In genomic region chr18:42274488-42275137, GRCh38 we compare ENCODE assay signal across 9 cellular contexts.
A peak's percentile ranks its signal among the peaks of the same experiment; 100 is the strongest.
DNase-seq lines count a peak whose midpoint lies in the region; ATAC-seq and TF ChIP-seq lines count a peak whose summit lies in the region.
"Had no signal": no experiment of that assay in that cellular context is flagged by ENCODE, and none has a peak within 500 bp of the region (broad histone marks: within the 10 kb centered on the region; RNA-seq: fewer than 3 reads in every experiment).

No MANE protein-coding gene starts in this region.

- peak; percentile 78 for ATAC-seq in HG02759 (IDR thresholded peaks at IDR 0.05; ENCODE audit: unreplicated experiment)
- ATAC-seq in RWPE2 (ENCODE audit: low read depth), result peak; percentile 48; the same call in 1 of the 3 replicates
- no peak for ATAC-seq in Right ventricle myocardium superior (ENCODE audit: poor library complexity)
- no peak for ATAC-seq in activated CD8-positive, alpha-beta memory T cell treated with anti-CD3 and anti-CD28 coated beads, Interleukin-2, amount 10 ng/mL, durations not matched to agents 7 days and 5 days

- peak; percentile 26 for DNase-seq in GF-D8 (lab: John Stamatoyannopoulos, UW)
- DNase-seq in RWPE2 (ENCODE audit: low spot score), result no peak
- no peak for DNase-seq in kidney epithelial cell (ENCODE audit: low read depth)
- no peak for DNase-seq in activated CD8-positive, alpha-beta memory T cell treated with anti-CD3 and anti-CD28 coated beads, Interleukin-2, amount 50 U/mL, for 48 hours
- DNase-seq in Right ventricle myocardium superior, result no peak
- DNase-seq in activated CD8-positive, alpha-beta memory T cell treated with anti-CD3 and anti-CD28 coated beads, Interleukin-2, amount 10 ng/mL, durations not matched to agents 7 days and 5 days, result no peak
- no peak for DNase-seq in cerebellar nuclear complex (lab: John Stamatoyannopoulos, UW)
- DNase-seq: central memory CD4-positive, alpha-beta T cell had no signal

- H3K36me3 ChIP-seq in RWPE2 (ENCODE audit: low read depth) (no peaks in the 10 kb centered on the region), kidney epithelial cell (ENCODE audit: control insufficient read depth, insufficient read depth, low read length) (no peaks in the 10 kb centered on the region)

- H3K27me3 Mint-ChIP-seq in activated CD8-positive, alpha-beta memory T cell treated with anti-CD3 and anti-CD28 coated beads, Interleukin-2, amount 10 ng/mL, durations not matched to agents 7 days and 5 days, result no peaks in the 10 kb centered on the region

- H3K36me3 Mint-ChIP-seq in activated CD8-positive, alpha-beta memory T cell treated with anti-CD3 and anti-CD28 coated beads, Interleukin-2, amount 10 ng/mL, durations not matched to agents 7 days and 5 days, result no peaks in the 10 kb centered on the region

- no peaks in the 10 kb centered on the region for H3K9me3 ChIP-seq in RWPE2 (ENCODE audit: severe bottlenecking)

- H3K4me3 Mint-ChIP-seq in activated CD8-positive, alpha-beta memory T cell treated with anti-CD3 and anti-CD28 coated beads, Interleukin-2, amount 10 ng/mL, durations not matched to agents 7 days and 5 days, result no peak overlapping the region

- intact Hi-C loops in Right ventricle myocardium superior (cut with DNase I), result no loop called here

- no peaks in the 10 kb centered on the region for H3K4me1 ChIP-seq in RWPE2 (ENCODE audit: insufficient read depth, poor library complexity, severe bottlenecking)

- no peaks in the 10 kb centered on the region for H3K27me3 ChIP-seq in RWPE2 (ENCODE audit: insufficient read depth, poor library complexity, severe bottlenecking)
- no peaks in the 10 kb centered on the region for H3K27me3 ChIP-seq in kidney epithelial cell (ENCODE audit: control insufficient read depth, insufficient read depth, low read length)

- no peak overlapping the region for H3K27ac ChIP-seq in RWPE2 (ENCODE audit: poor library complexity, severe bottlenecking)

- TF ChIP-seq CTCF in RWPE2 (IDR thresholded peaks at IDR 0.05; ENCODE audit: poor library complexity, severe bottlenecking), result peak; percentile 20
- TF ChIP-seq CTCF in kidney epithelial cell (IDR thresholded peaks at IDR 0.05; ENCODE audit: insufficient read depth, low read length, poor library complexity, severe bottlenecking), result peak; percentile 41

- H3K4me1 Mint-ChIP-seq in activated CD8-positive, alpha-beta memory T cell treated with anti-CD3 and anti-CD28 coated beads, Interleukin-2, amount 10 ng/mL, durations not matched to agents 7 days and 5 days, result no peaks in the 10 kb centered on the region

- no peaks in the 10 kb centered on the region for H3K9me3 Mint-ChIP-seq in activated CD8-positive, alpha-beta memory T cell treated with anti-CD3 and anti-CD28 coated beads, Interleukin-2, amount 10 ng/mL, durations not matched to agents 7 days and 5 days (ENCODE audit: low read depth)

- CTCF ChIA-PET in activated CD8-positive, alpha-beta memory T cell treated with anti-CD3 and anti-CD28 coated beads, Interleukin-2, amount 10 ng/mL, durations not matched to agents 7 days and 5 days (lab: Charles Lee), result interaction anchor here (0.9 kb wide), 1 partner anchor 221 kb away, joined by 3 read pairs; no protein-coding TSS in a partner anchor

- H3K27ac Mint-ChIP-seq in activated CD8-positive, alpha-beta memory T cell treated with anti-CD3 and anti-CD28 coated beads, Interleukin-2, amount 10 ng/mL, durations not matched to agents 7 days and 5 days, result no peak overlapping the region

- no peak overlapping the region for H3K4me3 ChIP-seq in RWPE2 (ENCODE audit: severe bottlenecking)
- no peak overlapping the region for H3K4me3 ChIP-seq in kidney epithelial cell (ENCODE audit: low read depth, low read length)

Comparison
In these comparisons a context has a peak if more than half of its experiments do, and no peak if none do; other contexts are left out.
1. ATAC-seq: peak in HG02759 (single experiment) and RWPE2 (single experiment); none in Right ventricle myocardium superior (single experiment) and activated CD8-positive, alpha-beta memory T cell treated with anti-CD3 and anti-CD28 coated beads, Interleukin-2, amount 10 ng/mL, durations not matched to agents 7 days and 5 days (single experiment).